13 cellular contexts compared by ENCODE assay signal in genomic region chr9:130843049-130843908, GRCh38. TPM values are rescaled to one million over a fixed set of nuclear protein-coding genes. Genes with fewer than 3 reads are reported as not detected.
DNase-seq lines count a peak whose midpoint lies in the region; ATAC-seq and TF ChIP-seq lines count a peak whose summit lies in the region.
"Had no signal": no experiment of that assay in that cellular context is flagged by ENCODE, and none has a peak within 500 bp of the region (broad histone marks: within the 10 kb centered on the region; RNA-seq: fewer than 3 reads in every experiment).

No MANE protein-coding gene starts in this region.

- no peaks in the 10 kb centered on the region for H3K9me3 ChIP-seq in DND-41 (ENCODE audit: insufficient read depth, low read length, severe bottlenecking)
- H3K9me3 ChIP-seq in RWPE2 (ENCODE audit: severe bottlenecking) = peaks cover 5% of the 10 kb centered on the region
- no peaks in the 10 kb centered on the region for H3K9me3 ChIP-seq in gastrocnemius medialis
- H3K9me3 ChIP-seq in PC-9 (ENCODE audit: insufficient read depth, low read depth) = no peaks in the 10 kb centered on the region

- H3K9ac ChIP-seq in DND-41 (ENCODE audit: low read depth, low read length) = no peak overlapping the region

- H4K20me1 ChIP-seq in DND-41 (ENCODE audit: insufficient read depth, low read length) (peaks cover 66% of the 10 kb centered on the region), PC-9 (ENCODE audit: insufficient read depth) (peaks cover 13% of the 10 kb centered on the region)

- intact Hi-C loops in gastrocnemius medialis (cut with DNase I; ENCODE audit: low total_unique reads) (no loop called here), PC-9 (cut with micrococcal nuclease; ENCODE audit: unreplicated experiment) (no loop called here)

- no peaks in the 10 kb centered on the region for H3K36me3 Mint-ChIP-seq in glutamatergic neuron (ENCODE audit: unreplicated experiment)
- peaks cover 0 to 7% (median 0%) of the 10 kb centered on the region in 3 donors for H3K36me3 Mint-ChIP-seq in immature natural killer cell
- H3K36me3 Mint-ChIP-seq: natural killer cell, T-cell had no signal

- no TSS peak for BruUV-seq in PC-9 (replicated peaks; lab: Mats Ljungman, UMichigan)

- H2AFZ ChIP-seq in DND-41 (ENCODE audit: low read depth, low read length) (no peak overlapping the region), PC-9 (no peak overlapping the region)

- no peak overlapping the region for H3K4me2 ChIP-seq in DND-41 (ENCODE audit: insufficient read depth, low read length)
- no peak overlapping the region for H3K4me2 ChIP-seq in PC-9

- no peak overlapping the region for H3K4me3 ChIP-seq in DND-41 (ENCODE audit: low read depth in 1 of 2, low read length in 2 of 2)
- H3K4me3 ChIP-seq in RWPE2 (ENCODE audit: severe bottlenecking) = no peak overlapping the region
- no peak overlapping the region for H3K4me3 ChIP-seq in gastrocnemius medialis
- H3K4me3 ChIP-seq in PC-9 = no peak overlapping the region

- no peaks in the 10 kb centered on the region for H3K27me3 ChIP-seq in DND-41 (ENCODE audit: insufficient read depth, low read length, poor library complexity)
- no peaks in the 10 kb centered on the region for H3K27me3 ChIP-seq in RWPE2 (ENCODE audit: insufficient read depth, poor library complexity, severe bottlenecking)
- no peaks in the 10 kb centered on the region for H3K27me3 ChIP-seq in gastrocnemius medialis
- no peaks in the 10 kb centered on the region for H3K27me3 ChIP-seq in PC-9 (ENCODE audit: insufficient read depth, low read depth)

- H3K36me3 ChIP-seq in DND-41 (ENCODE audit: insufficient read depth, low read length) (peaks cover 19% of the 10 kb centered on the region), RWPE2 (ENCODE audit: low read depth) (no peaks in the 10 kb centered on the region), gastrocnemius medialis (no peaks in the 10 kb centered on the region), PC-9 (ENCODE audit: low read depth) (no peaks in the 10 kb centered on the region; the same call in 1 of the 2 replicates)

- peaks cover 3% of the 10 kb centered on the region for H3K27me3 Mint-ChIP-seq in glutamatergic neuron (ENCODE audit: unreplicated experiment)
- H3K27me3 Mint-ChIP-seq in immature natural killer cell (ENCODE audit: low read depth in 3 of 3) = peaks cover 0 to 7% (median 0%) of the 10 kb centered on the region in 3 donors
- H3K27me3 Mint-ChIP-seq: T-cell had no signal

- H3K79me2 ChIP-seq in DND-41 (ENCODE audit: insufficient read depth, low read length) (peaks cover 100% of the 10 kb centered on the region), PC-9 (ENCODE audit: low read depth) (peaks cover 75% of the 10 kb centered on the region)

- no peaks in the 10 kb centered on the region for H3K9me2 ChIP-seq in PC-9 (ENCODE audit: insufficient read depth)

- POLR2A ChIA-PET in PC-9 (lab: Charles Lee; ENCODE audit: unreplicated experiment) = interaction anchor here (0.6 kb wide), 1 partner anchor 50 kb away, joined by 3 read pairs; no protein-coding TSS in a partner anchor

- ATAC-seq in DND-41 (ENCODE audit: insufficient read depth, low read depth) (peak; percentile 31; the same call in 1 of the 3 replicates), RWPE2 (ENCODE audit: low read depth) (no peak), gastrocnemius medialis (no peak)
- ATAC-seq: T-cell had no signal

- H3K9me3 Mint-ChIP-seq in glutamatergic neuron (ENCODE audit: unreplicated experiment) (no peaks in the 10 kb centered on the region), immature natural killer cell (no peaks in the 10 kb centered on the region)
- H3K9me3 Mint-ChIP-seq: natural killer cell, T-cell had no signal

- H3K27ac ChIP-seq in DND-41 (ENCODE audit: low read length) = no peak overlapping the region
- peak overlapping the region; percentile 100 for H3K27ac ChIP-seq in RWPE2 (ENCODE audit: poor library complexity, severe bottlenecking)
- H3K27ac ChIP-seq in gastrocnemius medialis = peak overlapping the region; percentile 70 to 78 (median 78)
- no peak overlapping the region for H3K27ac ChIP-seq in PC-9

- CTCF ChIA-PET in PC-9 (lab: Charles Lee) = no interaction called here

- no peak for TF ChIP-seq POLR2A in gastrocnemius medialis (IDR thresholded peaks at IDR 0.05)

- DNase-seq in DND-41 (no peak), RWPE2 (ENCODE audit: low spot score) (no peak), glutamatergic neuron (no peak), gastrocnemius medialis (no peak), immature natural killer cell (no peak), dedifferentiated amniotic fluid mesenchymal stem cell (ENCODE audit: extremely low spot score) (no peak), PC-9 (no peak)
- DNase-seq in effector CD8-positive, alpha-beta T cell (lab: John Stamatoyannopoulos, UW) = no peak
- DNase-seq: activated CD4-positive, alpha-beta T cell treated with anti-CD3 and anti-CD28 coated beads for 48 hours; activated effector memory CD4-positive, alpha-beta T cell treated with anti-CD3 and anti-CD28 coated beads, Interleukin-2, amount 50 U/mL, for 16 hours; natural killer cell; T-cell had no signal

- peaks cover 5% of the 10 kb centered on the region; the same call in 1 of the 2 replicates for H3F3A ChIP-seq in PC-9 (ENCODE audit: insufficient read depth, low read depth)

- TF ChIP-seq CTCF in DND-41 (IDR thresholded peaks at IDR 0.05; ENCODE audit: borderline replicate concordance, extremely low read depth, low read length, poor library complexity, severe bottlenecking) = no peak
- TF ChIP-seq CTCF in RWPE2 (IDR thresholded peaks at IDR 0.05; ENCODE audit: poor library complexity, severe bottlenecking) = no peak
- TF ChIP-seq CTCF in glutamatergic neuron (IDR thresholded peaks at IDR 0.05; ENCODE audit: partially characterized antibody, unreplicated experiment) = no peak
- no peak for TF ChIP-seq CTCF in gastrocnemius medialis (IDR thresholded peaks at IDR 0.05 in 4 of 5, conservative IDR thresholded peaks at IDR 0.05 in 1 of 5)
- TF ChIP-seq CTCF in PC-9 (conservative IDR thresholded peaks at IDR 0.05) = no peak

- H3K4me1 ChIP-seq in DND-41 (ENCODE audit: insufficient read depth, low read length) (peaks cover 11% of the 10 kb centered on the region; the same call in 1 of the 2 replicates), RWPE2 (ENCODE audit: insufficient read depth, poor library complexity, severe bottlenecking) (peaks cover 36% of the 10 kb centered on the region), gastrocnemius medialis (peaks cover 80 to 81% of the 10 kb centered on the region in 2 donors), PC-9 (replicated peaks; ENCODE audit: insufficient read depth) (peaks cover 9% of the 10 kb centered on the region)

- peak overlapping the region; percentile 83 for H3K27ac Mint-ChIP-seq in glutamatergic neuron (ENCODE audit: unreplicated experiment)
- H3K27ac Mint-ChIP-seq in immature natural killer cell = peak overlapping the region in 3 of 6 donors; percentile 32 to 85 (median 72)
- H3K27ac Mint-ChIP-seq: T-cell had no signal

- H3K4me1 Mint-ChIP-seq in glutamatergic neuron (ENCODE audit: low read depth, unreplicated experiment) (peaks cover 71% of the 10 kb centered on the region), immature natural killer cell (peaks cover 15 to 40% of the 10 kb centered on the region in 2 donors)

- in situ Hi-C loops in gastrocnemius medialis (cut with MboI; ENCODE audit: low sequenced_read_pairs in 4 of 4) = no loop called here

- H3K4me3 Mint-ChIP-seq in glutamatergic neuron (ENCODE audit: unreplicated experiment) = peak overlapping the region; percentile 35
- H3K4me3 Mint-ChIP-seq in immature natural killer cell = no peak overlapping the region
- H3K4me3 Mint-ChIP-seq: natural killer cell, T-cell had no signal

RNA-seq across cellular contexts. Expression of gene ABL1, which starts 8.2 kb away (rescaled TPM):
- total RNA-seq in glutamatergic neuron (ENCODE audit: unreplicated experiment) = 118 TPM
- 10 to 100 TPM; 22.8 to 55.5 (median 28.5) TPM for total RNA-seq in gastrocnemius medialis
- polyA plus RNA-seq in immature natural killer cell = 10 to 100 TPM in 1 of 3 donors, 1 to 10 TPM in 1, under 1 TPM in 1; 0.25 to 19.2 (median 5.0) TPM
- total RNA-seq in PC-9 (2021) = 48.6 and 54.8 TPM in 2 replicates

RNA-seq across cellular contexts. Expression of gene QRFP, which starts 53.3 kb away (rescaled TPM):
- total RNA-seq in glutamatergic neuron (ENCODE audit: unreplicated experiment) (not detected), gastrocnemius medialis (not detected), PC-9 (2021) (not detected in 2 replicates)
- not detected for polyA plus RNA-seq in immature natural killer cell
- total RNA-seq: natural killer cell, T-cell had no signal
- polyA plus RNA-seq: BJ had no signal

Comparison
In these comparisons a context has a peak if more than half of its experiments do, and no peak if none do; other contexts are left out.
1. H3K27ac ChIP-seq: peak in RWPE2 (single experiment) and gastrocnemius medialis (4 of 4); none in DND-41 (single experiment) and PC-9 (single experiment).